In the genomic region with DNA sequence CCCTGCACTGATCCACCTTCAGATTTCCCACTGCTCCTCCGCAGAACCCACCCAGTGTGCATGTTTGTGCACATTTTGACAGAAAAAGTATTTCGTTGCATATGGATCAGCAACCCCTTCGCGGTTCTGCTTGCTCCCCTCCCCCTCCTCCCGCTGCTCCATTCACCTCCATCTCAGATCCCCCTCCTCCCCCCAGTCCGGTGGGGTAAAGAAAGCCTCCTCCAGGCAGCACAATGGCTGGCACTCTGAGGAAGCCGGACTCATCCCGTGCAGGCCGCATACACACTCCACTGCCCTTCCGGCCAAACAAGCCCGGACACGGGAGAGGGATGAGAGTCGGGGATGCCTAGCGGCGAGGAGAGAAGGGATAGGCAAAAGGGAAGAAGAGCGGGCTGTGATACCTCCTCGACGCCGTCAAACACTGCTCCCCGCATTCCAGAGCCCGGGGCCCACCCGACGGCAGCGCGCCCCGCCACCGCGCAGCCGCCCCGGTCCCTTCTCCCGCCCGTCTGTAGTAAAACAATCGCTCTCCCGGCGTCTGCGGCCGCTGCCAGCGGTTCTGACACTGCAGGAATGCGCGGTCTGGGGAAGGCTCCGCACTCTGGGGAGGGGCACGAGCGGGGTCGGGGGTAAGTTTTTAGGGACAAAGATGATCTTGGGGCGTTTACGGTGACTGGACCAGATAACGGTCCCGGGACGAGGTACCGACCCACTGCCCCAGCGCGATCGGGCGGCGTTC, we compare ENCODE assay signal across 1 cellular context.
TF ChIP-seq lines count a peak whose summit lies in the region.

No MANE protein-coding gene starts in this region.

TF ChIP-seq in WTC11, 78 proteins besides CTCF, POLR2A, EP300 and RAD21 (continued from another document):
- TF ChIP-seq, protein P1, sequence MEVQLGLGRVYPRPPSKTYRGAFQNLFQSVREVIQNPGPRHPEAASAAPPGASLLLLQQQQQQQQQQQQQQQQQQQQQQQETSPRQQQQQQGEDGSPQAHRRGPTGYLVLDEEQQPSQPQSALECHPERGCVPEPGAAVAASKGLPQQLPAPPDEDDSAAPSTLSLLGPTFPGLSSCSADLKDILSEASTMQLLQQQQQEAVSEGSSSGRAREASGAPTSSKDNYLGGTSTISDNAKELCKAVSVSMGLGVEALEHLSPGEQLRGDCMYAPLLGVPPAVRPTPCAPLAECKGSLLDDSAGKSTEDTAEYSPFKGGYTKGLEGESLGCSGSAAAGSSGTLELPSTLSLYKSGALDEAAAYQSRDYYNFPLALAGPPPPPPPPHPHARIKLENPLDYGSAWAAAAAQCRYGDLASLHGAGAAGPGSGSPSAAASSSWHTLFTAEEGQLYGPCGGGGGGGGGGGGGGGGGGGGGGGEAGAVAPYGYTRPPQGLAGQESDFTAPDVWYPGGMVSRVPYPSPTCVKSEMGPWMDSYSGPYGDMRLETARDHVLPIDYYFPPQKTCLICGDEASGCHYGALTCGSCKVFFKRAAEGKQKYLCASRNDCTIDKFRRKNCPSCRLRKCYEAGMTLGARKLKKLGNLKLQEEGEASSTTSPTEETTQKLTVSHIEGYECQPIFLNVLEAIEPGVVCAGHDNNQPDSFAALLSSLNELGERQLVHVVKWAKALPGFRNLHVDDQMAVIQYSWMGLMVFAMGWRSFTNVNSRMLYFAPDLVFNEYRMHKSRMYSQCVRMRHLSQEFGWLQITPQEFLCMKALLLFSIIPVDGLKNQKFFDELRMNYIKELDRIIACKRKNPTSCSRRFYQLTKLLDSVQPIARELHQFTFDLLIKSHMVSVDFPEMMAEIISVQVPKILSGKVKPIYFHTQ (CRISPR knock-in tag; IDR thresholded peaks at IDR 0.05): no peak
- TF ChIP-seq, protein P2, sequence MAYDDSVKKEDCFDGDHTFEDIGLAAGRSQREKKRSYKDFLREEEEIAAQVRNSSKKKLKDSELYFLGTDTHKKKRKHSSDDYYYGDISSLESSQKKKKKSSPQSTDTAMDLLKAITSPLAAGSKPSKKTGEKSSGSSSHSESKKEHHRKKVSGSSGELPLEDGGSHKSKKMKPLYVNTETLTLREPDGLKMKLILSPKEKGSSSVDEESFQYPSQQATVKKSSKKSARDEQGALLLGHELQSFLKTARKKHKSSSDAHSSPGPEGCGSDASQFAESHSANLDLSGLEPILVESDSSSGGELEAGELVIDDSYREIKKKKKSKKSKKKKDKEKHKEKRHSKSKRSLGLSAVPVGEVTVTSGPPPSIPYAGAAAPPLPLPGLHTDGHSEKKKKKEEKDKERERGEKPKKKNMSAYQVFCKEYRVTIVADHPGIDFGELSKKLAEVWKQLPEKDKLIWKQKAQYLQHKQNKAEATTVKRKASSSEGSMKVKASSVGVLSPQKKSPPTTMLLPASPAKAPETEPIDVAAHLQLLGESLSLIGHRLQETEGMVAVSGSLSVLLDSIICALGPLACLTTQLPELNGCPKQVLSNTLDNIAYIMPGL (CRISPR knock-in tag; IDR thresholded peaks at IDR 0.05): peak; percentile 54; the same call in 1 of the 2 replicates
- TF ChIP-seq TP53 (CRISPR knock-in tag; IDR thresholded peaks at IDR 0.05) (no peak), OVOL2 (CRISPR knock-in tag; IDR thresholded peaks at IDR 0.05; ENCODE audit: borderline replicate concordance) (no peak), PRRX2 (CRISPR knock-in tag; IDR thresholded peaks at IDR 0.05) (no peak), ZNF121 (CRISPR knock-in tag; IDR thresholded peaks at IDR 0.05) (no peak), RORB (CRISPR knock-in tag; IDR thresholded peaks at IDR 0.05) (no peak), CBFB (CRISPR knock-in tag; IDR thresholded peaks at IDR 0.05; ENCODE audit: low read depth) (no peak), ZNF263 (CRISPR knock-in tag; IDR thresholded peaks at IDR 0.05; ENCODE audit: low read depth) (peak; percentile 98), TCF7 (CRISPR knock-in tag; IDR thresholded peaks at IDR 0.05; ENCODE audit: low read depth) (no peak), JAZF1 (CRISPR knock-in tag; IDR thresholded peaks at IDR 0.05) (no peak), ZNF232 (CRISPR knock-in tag; IDR thresholded peaks at IDR 0.05) (no peak), ATF1 (CRISPR knock-in tag; IDR thresholded peaks at IDR 0.05) (no peak), GABPB1 (CRISPR knock-in tag; IDR thresholded peaks at IDR 0.05) (no peak), RELA (CRISPR knock-in tag; IDR thresholded peaks at IDR 0.05; ENCODE audit: borderline replicate concordance) (no peak), SOX15 (CRISPR knock-in tag; IDR thresholded peaks at IDR 0.05) (no peak), CREM (CRISPR knock-in tag; IDR thresholded peaks at IDR 0.05) (0 out of 2 replicates have a peak, but pooled peaks have one; percentile 53), SP1 (CRISPR knock-in tag; conservative IDR thresholded peaks at IDR 0.05) (0 out of 2 replicates have a peak, but pooled peaks have one; percentile 11), TEAD4 (CRISPR knock-in tag; IDR thresholded peaks at IDR 0.05) (0 out of 2 replicates have a peak, but pooled peaks have one; percentile 53), FOXJ3 (CRISPR knock-in tag; IDR thresholded peaks at IDR 0.05; ENCODE audit: borderline replicate concordance) (no peak), JUN (CRISPR knock-in tag; IDR thresholded peaks at IDR 0.05) (no peak), KAT7 (CRISPR knock-in tag; IDR thresholded peaks at IDR 0.05; ENCODE audit: borderline replicate concordance) (peak; percentile 57; the same call in 1 of the 2 replicates), NR1H2 (CRISPR knock-in tag; IDR thresholded peaks at IDR 0.05) (0 out of 2 replicates have a peak, but pooled peaks have one; percentile 26)
- TF ChIP-seq, protein P3, sequence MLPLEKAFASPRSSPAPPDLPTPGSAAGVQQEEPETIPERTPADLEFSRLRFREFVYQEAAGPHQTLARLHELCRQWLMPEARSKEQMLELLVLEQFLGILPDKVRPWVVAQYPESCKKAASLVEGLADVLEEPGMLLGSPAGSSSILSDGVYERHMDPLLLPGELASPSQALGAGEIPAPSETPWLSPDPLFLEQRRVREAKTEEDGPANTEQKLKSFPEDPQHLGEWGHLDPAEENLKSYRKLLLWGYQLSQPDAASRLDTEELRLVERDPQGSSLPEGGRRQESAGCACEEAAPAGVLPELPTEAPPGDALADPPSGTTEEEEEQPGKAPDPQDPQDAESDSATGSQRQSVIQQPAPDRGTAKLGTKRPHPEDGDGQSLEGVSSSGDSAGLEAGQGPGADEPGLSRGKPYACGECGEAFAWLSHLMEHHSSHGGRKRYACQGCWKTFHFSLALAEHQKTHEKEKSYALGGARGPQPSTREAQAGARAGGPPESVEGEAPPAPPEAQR (CRISPR knock-in tag; IDR thresholded peaks at IDR 0.05): no peak
- TF ChIP-seq, protein P4, sequence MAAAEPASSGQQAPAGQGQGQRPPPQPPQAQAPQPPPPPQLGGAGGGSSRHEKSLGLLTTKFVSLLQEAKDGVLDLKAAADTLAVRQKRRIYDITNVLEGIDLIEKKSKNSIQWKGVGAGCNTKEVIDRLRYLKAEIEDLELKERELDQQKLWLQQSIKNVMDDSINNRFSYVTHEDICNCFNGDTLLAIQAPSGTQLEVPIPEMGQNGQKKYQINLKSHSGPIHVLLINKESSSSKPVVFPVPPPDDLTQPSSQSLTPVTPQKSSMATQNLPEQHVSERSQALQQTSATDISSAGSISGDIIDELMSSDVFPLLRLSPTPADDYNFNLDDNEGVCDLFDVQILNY (CRISPR knock-in tag; IDR thresholded peaks at IDR 0.05): 0 out of 2 replicates have a peak, but pooled peaks have one; percentile 32
- TF ChIP-seq, protein P5, sequence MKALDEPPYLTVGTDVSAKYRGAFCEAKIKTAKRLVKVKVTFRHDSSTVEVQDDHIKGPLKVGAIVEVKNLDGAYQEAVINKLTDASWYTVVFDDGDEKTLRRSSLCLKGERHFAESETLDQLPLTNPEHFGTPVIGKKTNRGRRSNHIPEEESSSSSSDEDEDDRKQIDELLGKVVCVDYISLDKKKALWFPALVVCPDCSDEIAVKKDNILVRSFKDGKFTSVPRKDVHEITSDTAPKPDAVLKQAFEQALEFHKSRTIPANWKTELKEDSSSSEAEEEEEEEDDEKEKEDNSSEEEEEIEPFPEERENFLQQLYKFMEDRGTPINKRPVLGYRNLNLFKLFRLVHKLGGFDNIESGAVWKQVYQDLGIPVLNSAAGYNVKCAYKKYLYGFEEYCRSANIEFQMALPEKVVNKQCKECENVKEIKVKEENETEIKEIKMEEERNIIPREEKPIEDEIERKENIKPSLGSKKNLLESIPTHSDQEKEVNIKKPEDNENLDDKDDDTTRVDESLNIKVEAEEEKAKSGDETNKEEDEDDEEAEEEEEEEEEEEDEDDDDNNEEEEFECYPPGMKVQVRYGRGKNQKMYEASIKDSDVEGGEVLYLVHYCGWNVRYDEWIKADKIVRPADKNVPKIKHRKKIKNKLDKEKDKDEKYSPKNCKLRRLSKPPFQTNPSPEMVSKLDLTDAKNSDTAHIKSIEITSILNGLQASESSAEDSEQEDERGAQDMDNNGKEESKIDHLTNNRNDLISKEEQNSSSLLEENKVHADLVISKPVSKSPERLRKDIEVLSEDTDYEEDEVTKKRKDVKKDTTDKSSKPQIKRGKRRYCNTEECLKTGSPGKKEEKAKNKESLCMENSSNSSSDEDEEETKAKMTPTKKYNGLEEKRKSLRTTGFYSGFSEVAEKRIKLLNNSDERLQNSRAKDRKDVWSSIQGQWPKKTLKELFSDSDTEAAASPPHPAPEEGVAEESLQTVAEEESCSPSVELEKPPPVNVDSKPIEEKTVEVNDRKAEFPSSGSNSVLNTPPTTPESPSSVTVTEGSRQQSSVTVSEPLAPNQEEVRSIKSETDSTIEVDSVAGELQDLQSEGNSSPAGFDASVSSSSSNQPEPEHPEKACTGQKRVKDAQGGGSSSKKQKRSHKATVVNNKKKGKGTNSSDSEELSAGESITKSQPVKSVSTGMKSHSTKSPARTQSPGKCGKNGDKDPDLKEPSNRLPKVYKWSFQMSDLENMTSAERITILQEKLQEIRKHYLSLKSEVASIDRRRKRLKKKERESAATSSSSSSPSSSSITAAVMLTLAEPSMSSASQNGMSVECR (CRISPR knock-in tag; IDR thresholded peaks at IDR 0.05; ENCODE audit: borderline replicate concordance): peak; percentile 50; the same call in 1 of the 2 replicates
- TF ChIP-seq, protein P6, sequence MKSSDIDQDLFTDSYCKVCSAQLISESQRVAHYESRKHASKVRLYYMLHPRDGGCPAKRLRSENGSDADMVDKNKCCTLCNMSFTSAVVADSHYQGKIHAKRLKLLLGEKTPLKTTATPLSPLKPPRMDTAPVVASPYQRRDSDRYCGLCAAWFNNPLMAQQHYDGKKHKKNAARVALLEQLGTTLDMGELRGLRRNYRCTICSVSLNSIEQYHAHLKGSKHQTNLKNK (CRISPR knock-in tag; IDR thresholded peaks at IDR 0.05): no peak
- TF ChIP-seq, protein P7, sequence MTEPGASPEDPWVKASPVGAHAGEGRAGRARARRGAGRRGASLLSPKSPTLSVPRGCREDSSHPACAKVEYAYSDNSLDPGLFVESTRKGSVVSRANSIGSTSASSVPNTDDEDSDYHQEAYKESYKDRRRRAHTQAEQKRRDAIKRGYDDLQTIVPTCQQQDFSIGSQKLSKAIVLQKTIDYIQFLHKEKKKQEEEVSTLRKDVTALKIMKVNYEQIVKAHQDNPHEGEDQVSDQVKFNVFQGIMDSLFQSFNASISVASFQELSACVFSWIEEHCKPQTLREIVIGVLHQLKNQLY (CRISPR knock-in tag; IDR thresholded peaks at IDR 0.05): peak; percentile 8; the same call in 1 of the 2 replicates
TF ChIP-seq in WTC11: peak in this region for 14.
